ENCODE assay signal across 8 cellular contexts in the genomic region with DNA sequence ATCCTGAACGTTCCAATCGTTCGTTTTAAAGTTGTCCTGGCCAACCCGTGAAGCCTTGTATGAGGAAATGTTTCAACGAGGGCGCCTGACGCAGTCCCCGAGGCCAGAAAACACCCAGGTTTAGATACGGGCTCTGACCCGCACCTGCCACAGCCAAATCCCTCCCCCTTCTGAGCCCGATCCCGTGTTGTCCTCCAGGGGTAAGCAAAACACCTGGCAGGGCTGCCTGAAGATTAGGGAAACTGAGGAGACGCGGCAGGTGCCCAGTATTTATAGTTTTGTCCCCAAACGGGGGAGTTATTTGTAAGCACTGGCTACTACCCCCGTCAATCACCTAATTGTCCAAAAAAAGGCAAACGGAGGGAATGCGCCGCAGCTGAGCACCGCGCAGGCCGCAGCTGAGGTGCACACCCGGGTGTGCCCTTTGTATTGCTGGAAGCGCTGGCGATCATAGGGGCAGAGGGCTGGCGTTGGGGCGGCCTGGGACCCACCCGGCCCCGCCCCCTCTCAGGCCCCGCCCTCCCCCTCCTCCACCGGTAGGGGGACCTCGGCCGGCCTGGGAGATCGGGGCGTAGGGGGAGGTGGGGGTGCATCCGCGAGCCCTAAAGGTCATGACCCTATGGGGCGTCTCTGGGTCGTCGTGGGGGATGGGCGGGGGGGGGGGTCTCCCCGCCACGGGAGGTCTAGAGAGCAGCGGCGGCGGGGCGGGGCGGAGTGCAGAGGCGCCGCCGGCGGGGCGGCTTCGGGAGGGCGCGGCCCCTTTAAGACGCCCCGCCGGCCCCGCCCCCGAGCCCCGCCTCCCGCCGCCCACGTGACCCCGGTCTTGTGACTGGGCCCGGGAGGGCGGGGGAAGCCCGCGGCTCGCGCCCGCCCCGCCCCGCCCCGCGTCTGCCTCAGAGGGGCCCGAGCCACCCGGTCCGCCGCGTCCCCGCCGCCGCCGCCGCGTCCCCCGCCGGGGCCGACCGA. TPM values are rescaled to one million over a fixed set of nuclear protein-coding genes. Genes with fewer than 3 reads are reported as not detected.
DNase-seq lines count a peak whose midpoint lies in the region; ATAC-seq and TF ChIP-seq lines count a peak whose summit lies in the region.

A gene with protein sequence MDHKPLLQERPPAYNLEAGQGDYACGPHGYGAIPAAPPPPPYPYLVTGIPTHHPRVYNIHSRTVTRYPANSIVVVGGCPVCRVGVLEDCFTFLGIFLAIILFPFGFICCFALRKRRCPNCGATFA (plus strand): TSS at position 896 of the 966 bp plus-strand sequence. CDS start 110 bp downstream, outside the sequence.

- peak; percentile 62 for ATAC-seq in GM18873 (IDR thresholded peaks at IDR 0.05; ENCODE audit: low FRiP score, unreplicated experiment)
- peak; percentile 73 for ATAC-seq in HG03135 (IDR thresholded peaks at IDR 0.05; ENCODE audit: unreplicated experiment)

- H3K27ac ChIP-seq in AG04450 (ENCODE audit: low read depth, low read length), result peak within 1 kb of the TSS; percentile 21

- TF ChIP-seq CTCF in AG04450 (IDR thresholded peaks at IDR 0.05; ENCODE audit: low read depth, low read length), result no peak

- CTCF ChIA-PET in AG04450 (lab: Charles Lee), result interaction anchor here (0.6 kb wide), 2 partner anchors 14 to 116 kb away, joined by 3 read pairs; no protein-coding TSS in a partner anchor

- H3K9me3 ChIP-seq in AG04450 (ENCODE audit: control insufficient read depth, insufficient read depth, low read length), result no peaks in the 10 kb centered on the region; the same call in 1 of the 2 replicates

- POLR2A ChIA-PET in AG04450 (lab: Yijun Ruan, JAX), result no interaction called here

- DNase-seq in AG04450 (ENCODE audit: low read depth, low spot score) (peak; percentile 27), NCI-H446 (lab: John Stamatoyannopoulos, UW) (peak; percentile 46 to 87), cerebellum (ENCODE audit: low spot score) (peak; percentile 96), kidney glomerular epithelial cell (lab: John Stamatoyannopoulos, UW) (peak; percentile 60)
- peak; percentile 80 for DNase-seq in activated CD4-positive, alpha-beta T cell treated with anti-CD3 and anti-CD28 coated beads for 1 hour
- DNase-seq in stimulated activated CD4-positive, alpha-beta T cell treated with anti-CD3 and anti-CD28 coated beads, Interleukin-1b, Interleukin-23, amount 100 ng/mL, for 1 hour (ENCODE audit: low read depth in 2 of 2), result peak; percentile 82 to 96

- H3K27me3 ChIP-seq in AG04450 (ENCODE audit: control insufficient read depth, insufficient read depth, low read length), result no peaks in the 10 kb centered on the region

- H3K4me3 ChIP-seq in AG04450 (ENCODE audit: low read depth, low read length), result peak within 1 kb of the TSS; percentile 90

RNA-seq across cellular contexts. Expression of the gene that starts here (rescaled TPM):
- polyA plus RNA-seq in AG04450 (2011; rRNA removed), result 91.9 and 104 TPM in 2 replicates
- 47.8 and 68.2 TPM in 2 replicates for polyA minus RNA-seq in AG04450 (2011; rRNA and poly(A)+ RNA removed)
- total RNA-seq in cerebellum, result 19.1 TPM

Comparison
In these comparisons a context has a peak if more than half of its experiments do, and no peak if none do; other contexts are left out.
1. Peak in every context shown above with its lines: DNase-seq, ATAC-seq, H3K4me3 ChIP-seq and H3K27ac ChIP-seq.
2. DNase-seq: peak in every context shown above with its lines; median percentile 96 in cerebellum; 89 in stimulated activated CD4-positive, alpha-beta T cell treated with anti-CD3 and anti-CD28 coated beads, Interleukin-1b, Interleukin-23, amount 100 ng/mL, for 1 hour; 80 in activated CD4-positive, alpha-beta T cell treated with anti-CD3 and anti-CD28 coated beads for 1 hour; 66 in NCI-H446; 60 in kidney glomerular epithelial cell; 27 in AG04450.